ENCODE assay signal across 1 cellular context in the genomic region with DNA sequence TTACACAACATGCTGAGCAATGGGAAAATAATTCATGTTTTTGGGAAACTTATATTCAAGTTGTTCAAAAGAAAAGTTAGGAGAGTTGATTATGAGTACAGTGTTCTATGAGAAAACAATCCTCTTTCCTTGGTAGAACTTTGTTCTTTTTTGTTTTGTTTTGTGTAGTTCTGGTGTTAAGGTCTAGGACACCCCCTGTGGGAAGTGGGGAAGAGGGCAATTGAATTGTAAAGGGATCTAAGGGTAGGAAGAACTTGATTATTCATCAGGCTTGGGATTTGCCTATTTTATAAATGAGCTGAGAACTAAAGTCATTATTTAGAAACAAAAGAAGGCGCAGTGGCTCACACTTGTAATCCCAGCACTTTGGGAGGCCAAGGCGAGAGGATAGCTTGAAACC.
TF ChIP-seq lines count a peak whose summit lies in the region.

No MANE protein-coding gene starts in this region.

TF ChIP-seq in GM23338, 12 proteins besides CTCF, POLR2A, EP300 and RAD21 (continued from another document):
- TF ChIP-seq REST (IDR thresholded peaks at IDR 0.05; ENCODE audit: unreplicated experiment) (no peak), NANOG (IDR thresholded peaks at IDR 0.05; ENCODE audit: borderline replicate concordance) (no peak), EZH2phosphoT487 (IDR thresholded peaks at IDR 0.05; ENCODE audit: unreplicated experiment) (no peak), STAT1 (IDR thresholded peaks at IDR 0.05; ENCODE audit: unreplicated experiment) (no peak), ZNF462 (CRISPR knock-in tag; IDR thresholded peaks at IDR 0.05) (no peak), ZNF331 (CRISPR knock-in tag; IDR thresholded peaks at IDR 0.05; ENCODE audit: low read depth) (no peak), CREB1 (CRISPR knock-in tag; IDR thresholded peaks at IDR 0.05; ENCODE audit: low read depth) (no peak), EZH2 (IDR thresholded peaks at IDR 0.05; ENCODE audit: low read depth, unreplicated experiment) (no peak)
